In genomic region chr6:116444092-116444491, GRCh38 we compare ENCODE assay signal across 9 cellular contexts. TPM values are rescaled to one million over a fixed set of nuclear protein-coding genes. Genes with fewer than 3 reads are reported as not detected.
DNase-seq lines count a peak whose midpoint lies in the region; ATAC-seq and TF ChIP-seq lines count a peak whose summit lies in the region.
"Had no signal": no experiment of that assay in that cellular context is flagged by ENCODE, and none has a peak within 500 bp of the region (broad histone marks: within the 10 kb centered on the region; RNA-seq: fewer than 3 reads in every experiment).

No MANE protein-coding gene starts in this region.

- TF ChIP-seq CTCF in astrocyte of the spinal cord (IDR thresholded peaks at IDR 0.05; ENCODE audit: low read depth, low read length) (peak; percentile 63), right lobe of liver (IDR thresholded peaks at IDR 0.05) (peak; percentile 33 to 57 (median 50))

- no peaks in the 10 kb centered on the region for H3K27me3 ChIP-seq in right lobe of liver
- H3K27me3 ChIP-seq: BLaER1 had no signal

- intact Hi-C loops in right lobe of liver (cut with DNase I): no loop called here

- in situ Hi-C loops in astrocyte of the spinal cord (cut with HindIII; ENCODE audit: low sequenced_read_pairs): no loop called here

- 6% methylated on average over 3 of the region's 3 CpGs for WGBS in right lobe of liver (ENCODE audit: insufficient coverage, low coverage, low lambda C conversion rate, missing lambda C conversion rate)

- TF ChIP-seq POLR2A in right lobe of liver (IDR thresholded peaks at IDR 0.05): no peak

- H3K36me3 ChIP-seq in right lobe of liver: no peaks in the 10 kb centered on the region
- H3K36me3 ChIP-seq: BLaER1 had no signal

- H3K9me3 ChIP-seq in right lobe of liver: no peaks in the 10 kb centered on the region
- H3K9me3 ChIP-seq: BLaER1 had no signal

- H3K4me1 ChIP-seq in right lobe of liver: no peaks in the 10 kb centered on the region

- DNase-seq in DMS 273 (lab: John Stamatoyannopoulos, UW; ENCODE audit: unreplicated experiment) (peak; percentile 56), DMS 273 treated with DMSO at 0.1 percent for 48 hours (lab: John Stamatoyannopoulos, UW) (no peak), NCI-H1105 (lab: John Stamatoyannopoulos, UW) (peak; percentile 17), astrocyte of the spinal cord (ENCODE audit: low read depth, low spot score) (peak; percentile 42), right lobe of liver (no peak), hepatic stellate cell (ENCODE audit: low spot score) (no peak)

- H3K4me3 ChIP-seq in astrocyte of the spinal cord (ENCODE audit: low read depth, low read length) (no peak overlapping the region), right lobe of liver (no peak overlapping the region)
- H3K4me3 ChIP-seq: BLaER1 had no signal

- H3K27ac ChIP-seq in right lobe of liver: no peak overlapping the region
- H3K27ac ChIP-seq: BLaER1 had no signal

- ATAC-seq in GM21619 (IDR thresholded peaks at IDR 0.05; ENCODE audit: unreplicated experiment): peak; percentile 67
- peak; percentile 69 to 83 (median 80) for ATAC-seq in right lobe of liver
- ATAC-seq in activated CD4-positive, CD25-positive, alpha-beta regulatory T cell treated with anti-CD3 and anti-CD28 coated beads, Interleukin-2, amount 50 U/mL, for 24 hours: no peak

RNA-seq across cellular contexts. Expression of gene CALHM6, which starts 17.1 kb away (rescaled TPM):
- 1 to 10 TPM; 1.4 to 7.8 (median 3.5) TPM for total RNA-seq in right lobe of liver

Comparison
In these comparisons a context has a peak if more than half of its experiments do, and no peak if none do; other contexts are left out.
1. DNase-seq: peak in DMS 273 (single experiment), NCI-H1105 (single experiment) and astrocyte of the spinal cord (single experiment); none in DMS 273 treated with DMSO at 0.1 percent for 48 hours (single experiment), right lobe of liver (0 of 3) and hepatic stellate cell (single experiment).
2. ATAC-seq: peak in GM21619 (single experiment) and right lobe of liver (4 of 4); none in activated CD4-positive, CD25-positive, alpha-beta regulatory T cell treated with anti-CD3 and anti-CD28 coated beads, Interleukin-2, amount 50 U/mL, for 24 hours (0 of 2).